Comparison of ENCODE assay signal across 12 cellular contexts in genomic region chr3:133494469-133494868, GRCh38.
DNase-seq lines count a peak whose midpoint lies in the region; ATAC-seq and TF ChIP-seq lines count a peak whose summit lies in the region.
"Had no signal": no experiment of that assay in that cellular context is flagged by ENCODE, and none has a peak within 500 bp of the region (broad histone marks: within the 10 kb centered on the region; RNA-seq: fewer than 3 reads in every experiment).

No MANE protein-coding gene starts in this region.

- no peak overlapping the region for H2AFZ ChIP-seq in Loucy (ENCODE audit: low read length)

- H3K9me3 ChIP-seq in Loucy (ENCODE audit: insufficient read depth, low read depth, low read length): no peaks in the 10 kb centered on the region
- H3K9me3 ChIP-seq in naive thymus-derived CD4-positive, alpha-beta T cell (ENCODE audit: control insufficient read depth in 2 of 3, low read length in 3 of 3): no peaks in the 10 kb centered on the region

- H3K4me1 ChIP-seq in Loucy (ENCODE audit: insufficient read depth, low read length, poor library complexity, severe bottlenecking): peaks cover 12% of the 10 kb centered on the region
- H3K4me1 ChIP-seq in naive thymus-derived CD4-positive, alpha-beta T cell (ENCODE audit: control insufficient read depth in 2 of 2, insufficient read depth in 2 of 2, low read length in 2 of 2): peaks cover 21 to 48% of the 10 kb centered on the region in 2 donors

- H3K4me2 ChIP-seq in Loucy (ENCODE audit: low read depth, low read length, poor library complexity, severe bottlenecking): no peak overlapping the region

- peaks cover 0 to 4% (median 0%) of the 10 kb centered on the region in 5 donors for H3K36me3 Mint-ChIP-seq in naive thymus-derived CD4-positive, alpha-beta T cell

- H3K27me3 ChIP-seq in Loucy (ENCODE audit: insufficient read depth, low read length, poor library complexity, severe bottlenecking): no peaks in the 10 kb centered on the region
- no peaks in the 10 kb centered on the region for H3K27me3 ChIP-seq in naive thymus-derived CD4-positive, alpha-beta T cell (ENCODE audit: control insufficient read depth in 2 of 2, insufficient read depth in 2 of 2, low read length in 2 of 2)

- H3K9me3 Mint-ChIP-seq in naive thymus-derived CD4-positive, alpha-beta T cell: no peaks in the 10 kb centered on the region

- no peak overlapping the region for H3K27ac ChIP-seq in naive thymus-derived CD4-positive, alpha-beta T cell (ENCODE audit: low read depth, low read length)
- H3K27ac ChIP-seq: 22Rv1 had no signal

- POLR2A ChIA-PET in naive thymus-derived CD4-positive, alpha-beta T cell (lab: Charles Lee): interaction anchor here (11.9 kb wide), 1 partner anchor 81 kb away, joined by 179 read pairs; the partner anchor contains the start of gene CDV3
- POLR2A ChIA-PET in GM10248 (lab: Yijun Ruan, JAX): no interaction called here

- DNase-seq in DMS 273 (lab: John Stamatoyannopoulos, UW; ENCODE audit: unreplicated experiment) (peak; percentile 70), DMS 273 treated with DMSO at 0.1 percent for 48 hours (lab: John Stamatoyannopoulos, UW) (no peak), cardiac fibroblast (ENCODE audit: low read depth in 2 of 2) (peak; percentile 43 to 48), GM10248 (ENCODE audit: extremely low spot score) (no peak)
- DNase-seq in naive thymus-derived CD4-positive, alpha-beta T cell: no peak
- DNase-seq: caudate nucleus; NCI-H187 treated with DMSO at 0.1 percent for 48 hours; stimulated activated CD4-positive, alpha-beta T cell treated with anti-CD3 and anti-CD28 coated beads, Interleukin-12 subunit alpha, Interleukin-12 subunit beta, amount 100 ng/mL, for 4 hours had no signal

- peak overlapping the region in 5 of 9 donors; percentile 6 to 61 (median 23) for H3K27ac Mint-ChIP-seq in naive thymus-derived CD4-positive, alpha-beta T cell

- CTCF ChIA-PET in naive thymus-derived CD4-positive, alpha-beta T cell (lab: Charles Lee): no interaction called here
- CTCF ChIA-PET in GM10248 (lab: Yijun Ruan, JAX): interaction anchor here (1.0 to 1.2 kb wide), 3 partner anchors 15 to 80 kb away, joined by 3 to 5 read pairs (median 3); no protein-coding TSS in a partner anchor

- intact Hi-C loops in naive thymus-derived CD4-positive, alpha-beta T cell (cut with micrococcal nuclease): loop anchor here in 1 of 2 donors (5.0 kb wide), 1 partner anchor 772 kb away; the partner anchor contains the start of gene NPHP3

- H3K27me3 Mint-ChIP-seq in naive thymus-derived CD4-positive, alpha-beta T cell: no peaks in the 10 kb centered on the region

- H3K79me2 ChIP-seq in Loucy (ENCODE audit: insufficient read depth, low read length): no peaks in the 10 kb centered on the region

- peak; percentile 44 for TF ChIP-seq CTCF in Loucy (conservative IDR thresholded peaks at IDR 0.05; ENCODE audit: low read length)
- TF ChIP-seq CTCF in cardiac fibroblast (IDR thresholded peaks at IDR 0.05; ENCODE audit: low read depth, low read length): peak; percentile 65
- TF ChIP-seq CTCF in GM10248 (IDR thresholded peaks at IDR 0.05; ENCODE audit: control extremely low read depth, extremely low read depth, low read depth, missing control alignments): no peak

- no peak overlapping the region for H3K9ac ChIP-seq in Loucy (ENCODE audit: low read depth, low read length, poor library complexity, severe bottlenecking)

- H3F3A ChIP-seq in Loucy (ENCODE audit: low read depth): no peaks in the 10 kb centered on the region

- H3K4me3 ChIP-seq in Loucy (ENCODE audit: low read length, poor library complexity, severe bottlenecking) (no peak overlapping the region), cardiac fibroblast (replicated peaks in 1 of 2; ENCODE audit: low read depth in 2 of 2, low read length in 2 of 2) (no peak overlapping the region)
- no peak overlapping the region for H3K4me3 ChIP-seq in naive thymus-derived CD4-positive, alpha-beta T cell (ENCODE audit: low read length)

- peak overlapping the region in 3 of 10 donors; percentile 5 to 56 (median 12) for H3K4me3 Mint-ChIP-seq in naive thymus-derived CD4-positive, alpha-beta T cell

- peaks cover 30 to 60% (median 57%) of the 10 kb centered on the region in 7 donors for H3K4me1 Mint-ChIP-seq in naive thymus-derived CD4-positive, alpha-beta T cell

- H4K20me1 ChIP-seq in Loucy (ENCODE audit: insufficient read depth, low read length, poor library complexity, severe bottlenecking): no peaks in the 10 kb centered on the region

- H3K9me2 ChIP-seq in Loucy (replicated peaks; ENCODE audit: low read depth, low read length): no peaks in the 10 kb centered on the region

- no peaks in the 10 kb centered on the region for H3K36me3 ChIP-seq in Loucy (ENCODE audit: insufficient read depth, low read length)
- H3K36me3 ChIP-seq in naive thymus-derived CD4-positive, alpha-beta T cell (ENCODE audit: control insufficient read depth in 2 of 3, insufficient read depth in 3 of 3, low read length in 3 of 3): no peaks in the 10 kb centered on the region

- ATAC-seq in naive thymus-derived CD4-positive, alpha-beta T cell: no peak
- ATAC-seq in GM18909 (IDR thresholded peaks at IDR 0.05; ENCODE audit: poor library complexity, unreplicated experiment) (no peak), GM21381 (IDR thresholded peaks at IDR 0.05; ENCODE audit: unreplicated experiment) (no peak)

Comparison
In these comparisons a context has a peak if more than half of its experiments do, and no peak if none do; other contexts are left out.
1. DNase-seq: peak in DMS 273 (single experiment) and cardiac fibroblast (2 of 2); none in DMS 273 treated with DMSO at 0.1 percent for 48 hours (single experiment), naive thymus-derived CD4-positive, alpha-beta T cell (0 of 9) and GM10248 (single experiment).